Comparison of ENCODE assay signal across 1 cellular context in genomic region chr1:183694035-183694434, GRCh38.
TF ChIP-seq lines count a peak whose summit lies in the region.

No MANE protein-coding gene starts in this region.

TF ChIP-seq in HepG2, 621 proteins besides CTCF, POLR2A, EP300 and RAD21:
- TF ChIP-seq ZNF547 (CRISPR knock-in tag; IDR thresholded peaks at IDR 0.05) (no peak), MTF1 (CRISPR knock-in tag; IDR thresholded peaks at IDR 0.05) (no peak), NFIC (IDR thresholded peaks at IDR 0.05; ENCODE audit: low read length) (no peak), ZNF10 (CRISPR knock-in tag; IDR thresholded peaks at IDR 0.05; ENCODE audit: borderline replicate concordance, low read depth) (no peak), ZNF512 (CRISPR knock-in tag; IDR thresholded peaks at IDR 0.05) (no peak), NFE2L1 (CRISPR knock-in tag; IDR thresholded peaks at IDR 0.05; ENCODE audit: borderline replicate concordance) (no peak), ZSCAN30 (CRISPR knock-in tag; IDR thresholded peaks at IDR 0.05) (no peak), GFI1 (CRISPR knock-in tag; IDR thresholded peaks at IDR 0.05; ENCODE audit: borderline replicate concordance) (no peak), ESRRA (CRISPR knock-in tag; IDR thresholded peaks at IDR 0.05; ENCODE audit: low read depth) (no peak), REPIN1 (CRISPR knock-in tag; IDR thresholded peaks at IDR 0.05; ENCODE audit: borderline replicate concordance, low read depth) (no peak), ZNF496 (CRISPR knock-in tag; IDR thresholded peaks at IDR 0.05; ENCODE audit: insufficient replicate concordance) (no peak)
